ENCODE assay signal across 1 cellular context in genomic region chr10:52906046-52906445, GRCh38.
TF ChIP-seq lines count a peak whose summit lies in the region.

No MANE protein-coding gene starts in this region.

TF ChIP-seq in H1, 55 proteins besides CTCF, POLR2A, EP300 and RAD21 (continued from another document):
- no peak for TF ChIP-seq CHD7 (IDR thresholded peaks at IDR 0.05; ENCODE audit: insufficient replicate concordance, low read length)
